13 cellular contexts compared by ENCODE assay signal in genomic region chr9:127422133-127422782, GRCh38. TPM values are rescaled to one million over a fixed set of nuclear protein-coding genes. Genes with fewer than 3 reads are reported as not detected.
DNase-seq lines count a peak whose midpoint lies in the region; ATAC-seq and TF ChIP-seq lines count a peak whose summit lies in the region.
"Had no signal": no experiment of that assay in that cellular context is flagged by ENCODE, and none has a peak within 500 bp of the region (broad histone marks: within the 10 kb centered on the region; RNA-seq: fewer than 3 reads in every experiment).

No MANE protein-coding gene starts in this region.

- H3K9me3 ChIP-seq in cardiac muscle cell (ENCODE audit: low read depth), result no peaks in the 10 kb centered on the region
- H3K9me3 ChIP-seq: testis had no signal

- H3K36me3 ChIP-seq in cardiac muscle cell, result no peaks in the 10 kb centered on the region

- intact Hi-C loops in Right ventricle myocardium inferior (cut with DNase I), result loop anchor here (10.0 kb wide), 1 partner anchor 107 kb away; no protein-coding TSS in a partner anchor
- intact Hi-C loops in activated T-helper 2 cell treated with anti-CD3 and anti-CD28 coated beads, Interferon-gamma antibody, Interleukin-2, Interleukin-4, amounts not matched to agents 10 μg/mL and 5 μg/mL and 100 μg/mL, durations not matched to agents 14 hours and 24 hours and 36 hours (cut with micrococcal nuclease), result loop anchor here (10.0 kb wide), 2 partner anchors 207 to 353 kb away; partner anchors contain the start of gene SH2D3C

- H3K27ac ChIP-seq in cardiac muscle cell, result peak overlapping the region; percentile 96

- peaks cover 19% of the 10 kb centered on the region for H3K36me3 Mint-ChIP-seq in activated T-helper 2 cell treated with anti-CD3 and anti-CD28 coated beads, Interferon-gamma antibody, Interleukin-2, Interleukin-4, amounts not matched to agents 10 μg/mL and 5 μg/mL and 100 μg/mL, durations not matched to agents 14 hours and 24 hours and 36 hours (ENCODE audit: low read depth)
- peaks cover 5% of the 10 kb centered on the region for H3K36me3 Mint-ChIP-seq in mesothelial cell of epicardium
- no peaks in the 10 kb centered on the region for H3K36me3 Mint-ChIP-seq in type B pancreatic cell

- DNase-seq in cardiac muscle cell (ENCODE audit: low read depth in 1 of 2, low spot score in 1 of 2) (no peak), Right ventricle myocardium inferior (ENCODE audit: missing footprints) (no peak), mesothelial cell of epicardium (ENCODE audit: low spot score in 2 of 2, unreplicated experiment in 2 of 2) (no peak), type B pancreatic cell (ENCODE audit: extremely low spot score, unreplicated experiment) (no peak), NCI-H774 (lab: John Stamatoyannopoulos, UW) (no peak)
- DNase-seq in activated T-helper 2 cell treated with anti-CD3 and anti-CD28 coated beads, Interferon-gamma antibody, Interleukin-2, Interleukin-4, amounts not matched to agents 10 μg/mL and 5 μg/mL and 100 μg/mL, durations not matched to agents 14 hours and 24 hours and 36 hours (ENCODE audit: low spot score), result no peak
- DNase-seq: activated effector memory CD4-positive, alpha-beta T cell treated with Interleukin-2 at 50 U/mL for 16 hours; effector CD8-positive, alpha-beta T cell; NCI-H1417 treated with DMSO at 0.1 percent for 48 hours; T1000; testis had no signal

- H3K4me1 Mint-ChIP-seq in activated T-helper 2 cell treated with anti-CD3 and anti-CD28 coated beads, Interferon-gamma antibody, Interleukin-2, Interleukin-4, amounts not matched to agents 10 μg/mL and 5 μg/mL and 100 μg/mL, durations not matched to agents 14 hours and 24 hours and 36 hours (ENCODE audit: low read depth), result peaks cover 26% of the 10 kb centered on the region
- H3K4me1 Mint-ChIP-seq in mesothelial cell of epicardium (peaks cover 44% of the 10 kb centered on the region), type B pancreatic cell (ENCODE audit: unreplicated experiment) (peaks cover 35% of the 10 kb centered on the region)

- no peak overlapping the region for H3K27ac Mint-ChIP-seq in activated T-helper 2 cell treated with anti-CD3 and anti-CD28 coated beads, Interferon-gamma antibody, Interleukin-2, Interleukin-4, amounts not matched to agents 10 μg/mL and 5 μg/mL and 100 μg/mL, durations not matched to agents 14 hours and 24 hours and 36 hours
- peak overlapping the region; percentile 100 for H3K27ac Mint-ChIP-seq in mesothelial cell of epicardium
- peak overlapping the region; percentile 97 for H3K27ac Mint-ChIP-seq in type B pancreatic cell

- TF ChIP-seq CTCF in cardiac muscle cell (IDR thresholded peaks at IDR 0.05; ENCODE audit: low read depth, low read length) (no peak), mesothelial cell of epicardium (IDR thresholded peaks at IDR 0.05; ENCODE audit: unreplicated experiment) (no peak), type B pancreatic cell (conservative IDR thresholded peaks at IDR 0.05) (no peak)

- no peaks in the 10 kb centered on the region for H3K9me3 Mint-ChIP-seq in activated T-helper 2 cell treated with anti-CD3 and anti-CD28 coated beads, Interferon-gamma antibody, Interleukin-2, Interleukin-4, amounts not matched to agents 10 μg/mL and 5 μg/mL and 100 μg/mL, durations not matched to agents 14 hours and 24 hours and 36 hours
- no peaks in the 10 kb centered on the region for H3K9me3 Mint-ChIP-seq in mesothelial cell of epicardium
- no peaks in the 10 kb centered on the region for H3K9me3 Mint-ChIP-seq in type B pancreatic cell

- ATAC-seq in Right ventricle myocardium inferior (no peak), GM18870 (IDR thresholded peaks at IDR 0.05; ENCODE audit: unreplicated experiment) (no peak), HG03457 (IDR thresholded peaks at IDR 0.05; ENCODE audit: unreplicated experiment) (no peak)

- H3K4me3 Mint-ChIP-seq in activated T-helper 2 cell treated with anti-CD3 and anti-CD28 coated beads, Interferon-gamma antibody, Interleukin-2, Interleukin-4, amounts not matched to agents 10 μg/mL and 5 μg/mL and 100 μg/mL, durations not matched to agents 14 hours and 24 hours and 36 hours (ENCODE audit: low read depth), result peak overlapping the region; percentile 98
- peak overlapping the region; percentile 98 for H3K4me3 Mint-ChIP-seq in mesothelial cell of epicardium
- H3K4me3 Mint-ChIP-seq in type B pancreatic cell, result peak overlapping the region; percentile 98

- H3K4me1 ChIP-seq in cardiac muscle cell (ENCODE audit: low read depth), result peaks cover 35% of the 10 kb centered on the region

- no peak overlapping the region for H3K4me3 ChIP-seq in cardiac muscle cell

- no peaks in the 10 kb centered on the region for H3K27me3 Mint-ChIP-seq in activated T-helper 2 cell treated with anti-CD3 and anti-CD28 coated beads, Interferon-gamma antibody, Interleukin-2, Interleukin-4, amounts not matched to agents 10 μg/mL and 5 μg/mL and 100 μg/mL, durations not matched to agents 14 hours and 24 hours and 36 hours (ENCODE audit: low read depth)
- no peaks in the 10 kb centered on the region for H3K27me3 Mint-ChIP-seq in mesothelial cell of epicardium (ENCODE audit: low read depth)
- no peaks in the 10 kb centered on the region for H3K27me3 Mint-ChIP-seq in type B pancreatic cell

- no peaks in the 10 kb centered on the region for H3K27me3 ChIP-seq in cardiac muscle cell
- H3K27me3 ChIP-seq: testis had no signal

RNA-seq across cellular contexts. Expression of gene ZNF79, which starts 1.9 kb away (rescaled TPM):
- total RNA-seq in cardiac muscle cell (8.2 and 8.8 TPM in 2 replicates), Right ventricle myocardium inferior (6.1 TPM), mesothelial cell of epicardium (11.0 to 12.1 TPM (median 11.6 TPM) in 3 replicates), type B pancreatic cell (ENCODE audit: low replicate concordance) (14.1 and 18.7 TPM in 2 replicates)
- polyA plus RNA-seq in cardiac muscle cell, result 4.6 and 5.2 TPM in 2 replicates
- 11.9 and 14.4 TPM in 2 replicates for total RNA-seq in activated T-helper 2 cell treated with anti-CD3 and anti-CD28 coated beads, Interferon-gamma antibody, Interleukin-2, Interleukin-4, amounts not matched to agents 10 μg/mL and 5 μg/mL and 100 μg/mL, durations not matched to agents 14 hours and 24 hours and 36 hours

RNA-seq across cellular contexts. Expression of gene SLC2A8, which starts 25.3 kb away (rescaled TPM):
- total RNA-seq in cardiac muscle cell (45.1 and 45.3 TPM in 2 replicates), Right ventricle myocardium inferior (15.0 TPM), mesothelial cell of epicardium (30.9 to 36.0 TPM (median 32.7 TPM) in 3 replicates), type B pancreatic cell (ENCODE audit: low replicate concordance) (40.2 and 53.1 TPM in 2 replicates)
- 54.2 and 62.2 TPM in 2 replicates for polyA plus RNA-seq in cardiac muscle cell
- 9.8 and 10.7 TPM in 2 replicates for total RNA-seq in activated T-helper 2 cell treated with anti-CD3 and anti-CD28 coated beads, Interferon-gamma antibody, Interleukin-2, Interleukin-4, amounts not matched to agents 10 μg/mL and 5 μg/mL and 100 μg/mL, durations not matched to agents 14 hours and 24 hours and 36 hours

RNA-seq across cellular contexts. Expression of gene RPL12, which starts 28.9 kb away (rescaled TPM):
- 1,318 and 1,367 TPM in 2 replicates for total RNA-seq in cardiac muscle cell
- polyA plus RNA-seq in cardiac muscle cell, result 335 and 434 TPM in 2 replicates
- total RNA-seq in Right ventricle myocardium inferior, result 775 TPM
- total RNA-seq in activated T-helper 2 cell treated with anti-CD3 and anti-CD28 coated beads, Interferon-gamma antibody, Interleukin-2, Interleukin-4, amounts not matched to agents 10 μg/mL and 5 μg/mL and 100 μg/mL, durations not matched to agents 14 hours and 24 hours and 36 hours, result 1,311 and 1,325 TPM in 2 replicates
- total RNA-seq in mesothelial cell of epicardium, result 1,125 to 1,180 TPM (median 1,165 TPM) in 3 replicates
- 1,238 and 1,343 TPM in 2 replicates for total RNA-seq in type B pancreatic cell (ENCODE audit: low replicate concordance)

RNA-seq across cellular contexts. Expression of gene LRSAM1, which starts 29.1 kb away (rescaled TPM):
- total RNA-seq in cardiac muscle cell (32.6 and 39.4 TPM in 2 replicates), Right ventricle myocardium inferior (52.0 TPM), mesothelial cell of epicardium (27.1 to 28.0 TPM (median 27.4 TPM) in 3 replicates), type B pancreatic cell (ENCODE audit: low replicate concordance) (16.0 and 20.6 TPM in 2 replicates)
- 37.1 and 39.7 TPM in 2 replicates for polyA plus RNA-seq in cardiac muscle cell
- 26.4 and 26.6 TPM in 2 replicates for total RNA-seq in activated T-helper 2 cell treated with anti-CD3 and anti-CD28 coated beads, Interferon-gamma antibody, Interleukin-2, Interleukin-4, amounts not matched to agents 10 μg/mL and 5 μg/mL and 100 μg/mL, durations not matched to agents 14 hours and 24 hours and 36 hours
